8 cellular contexts compared by ENCODE assay signal in genomic region chr1:9689011-9689706, GRCh38. TPM values are rescaled to one million over a fixed set of nuclear protein-coding genes. Genes with fewer than 3 reads are reported as not detected.
DNase-seq lines count a peak whose midpoint lies in the region; ATAC-seq and TF ChIP-seq lines count a peak whose summit lies in the region.

No MANE protein-coding gene starts in this region.

- peak overlapping the region; percentile 54 for H3K27ac ChIP-seq in KOPT-K1 (ENCODE audit: low read depth, low read length, poor library complexity, severe bottlenecking)

- TF ChIP-seq CTCF in Calu3 (IDR thresholded peaks at IDR 0.05; ENCODE audit: unreplicated experiment) = no peak
- no peak for TF ChIP-seq CTCF in astrocyte of the cerebellum (IDR thresholded peaks at IDR 0.05; ENCODE audit: low read depth, low read length, missing control alignments)

- intact Hi-C loops in Calu3 (cut with micrococcal nuclease; ENCODE audit: unreplicated experiment) (no loop called here), sciatic nerve (cut with DNase I) (no loop called here)

- DNase-seq in Calu3 (peak; percentile 85), T-helper 22 cell (ENCODE audit: low read depth) (peak; percentile 70), astrocyte of the cerebellum (ENCODE audit: low read depth) (no peak), hypothalamus (lab: John Stamatoyannopoulos, UW) (peak in 46 of 51 donors; percentile 6 to 81 (median 50)), sciatic nerve (ENCODE audit: low spot score) (peak; percentile 90)

- CTCF ChIA-PET in Calu3 (lab: Charles Lee) = interaction anchor here (0.5 kb wide), 1 partner anchor 62 kb away, joined by 3 read pairs; no protein-coding TSS in a partner anchor

- peaks cover 25% of the 10 kb centered on the region for H3K36me3 ChIP-seq in KOPT-K1 (ENCODE audit: insufficient read depth, low read length)

- no peak overlapping the region for H3K27ac Mint-ChIP-seq in Calu3 (ENCODE audit: unreplicated experiment)

- peaks cover 32% of the 10 kb centered on the region for H3K36me3 Mint-ChIP-seq in Calu3 (ENCODE audit: insufficient read depth, unreplicated experiment)

- peak overlapping the region; percentile 87 for H3K4me3 Mint-ChIP-seq in Calu3 (ENCODE audit: low read depth, unreplicated experiment)

- H3K27me3 Mint-ChIP-seq in Calu3 (ENCODE audit: unreplicated experiment) = peaks cover 10% of the 10 kb centered on the region

- peaks cover 8% of the 10 kb centered on the region for H3K4me1 Mint-ChIP-seq in Calu3 (ENCODE audit: low read depth, unreplicated experiment)

- no TSS peak for BruUV-seq in Calu3 (replicated peaks; lab: Mats Ljungman, UMichigan)

- H3K9me3 Mint-ChIP-seq in Calu3 (ENCODE audit: low read depth, unreplicated experiment) = no peaks in the 10 kb centered on the region

- no peaks in the 10 kb centered on the region for H3K9me3 ChIP-seq in KOPT-K1 (ENCODE audit: insufficient read depth, low read length, poor library complexity, severe bottlenecking)

- peak overlapping the region; percentile 64 for H3K4me3 ChIP-seq in astrocyte of the cerebellum (ENCODE audit: low read depth, low read length)

- ATAC-seq in GM21528 (IDR thresholded peaks at IDR 0.05; ENCODE audit: low FRiP score, unreplicated experiment) (peak; percentile 58), sciatic nerve (peak; percentile 87), HG02840 (IDR thresholded peaks at IDR 0.05; ENCODE audit: low FRiP score, unreplicated experiment) (no peak)

- in situ Hi-C loops in astrocyte of the cerebellum (cut with HindIII; ENCODE audit: low sequenced_read_pairs) = no loop called here

RNA-seq across cellular contexts. Expression of gene PIK3CD, which starts 37.6 kb away (rescaled TPM):
- total RNA-seq in Calu3 (2022) = 2.2 and 2.6 TPM in 2 replicates
- total RNA-seq in sciatic nerve = 17.9 TPM
